In the genomic region with DNA sequence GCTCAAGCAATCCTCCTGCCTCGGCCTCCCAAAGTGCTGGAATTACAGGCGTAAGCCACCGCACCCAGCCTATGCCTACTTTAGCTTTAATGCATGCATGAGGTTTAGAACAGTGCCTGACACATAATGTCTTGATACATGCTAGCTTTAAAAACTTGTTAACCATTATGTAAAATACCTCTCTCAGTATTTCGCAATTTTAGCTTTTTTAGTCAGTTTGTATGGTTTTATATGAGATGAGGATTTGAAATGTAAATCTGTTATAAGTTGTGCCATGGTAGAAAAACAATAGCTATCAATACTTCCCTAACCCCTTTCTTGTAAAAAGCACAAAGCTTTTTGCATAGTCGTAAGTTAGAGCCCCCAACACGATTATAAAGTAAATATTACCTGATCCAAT, we compare ENCODE assay signal across 31 cellular contexts. TPM values are rescaled to one million over a fixed set of nuclear protein-coding genes. Genes with fewer than 3 reads are reported as not detected.
"Had no signal": no experiment of that assay in that cellular context is flagged by ENCODE, and none has a peak within 500 bp of the region (broad histone marks: within the 10 kb centered on the region; RNA-seq: fewer than 3 reads in every experiment).

No MANE protein-coding gene starts in this region.

- H3K9me3 Mint-ChIP-seq: activated B cell treated with CpG ODN at 0.5 μM for 24 hours; activated CD8-positive, alpha-beta T cell treated with anti-CD3 and anti-CD28 coated beads for 36 hours; activated naive CD4-positive, alpha-beta T cell treated with anti-CD3 and anti-CD28 coated beads, Interleukin-2, amount 10 ng/mL, durations not matched to agents 7 days and 5 days; activated naive CD4-positive, alpha-beta T cell treated with anti-CD3 and anti-CD28 coated beads, Interleukin-2, amount 50 U/mL, for 72 hours; activated T-cell treated with anti-CD3 and anti-CD28 coated beads, Interleukin-2, amount 50 U/mL, for 72 hours; T-helper 2 cell treated with Interferon-gamma antibody and Interleukin-4, amounts not matched to agents 5 μg/mL and 100 μg/mL, for 36 hours had no signal

- H3K27ac Mint-ChIP-seq: activated CD8-positive, alpha-beta T cell treated with anti-CD3 and anti-CD28 coated beads for 36 hours; activated naive CD4-positive, alpha-beta T cell treated with anti-CD3 and anti-CD28 coated beads, Interleukin-2, amount 10 ng/mL, durations not matched to agents 7 days and 5 days; activated naive CD4-positive, alpha-beta T cell treated with anti-CD3 and anti-CD28 coated beads, Interleukin-2, amount 50 U/mL, for 72 hours; activated naive CD8-positive, alpha-beta T cell treated with anti-CD3 and anti-CD28 coated beads, Interleukin-2, amount 10 ng/mL, durations not matched to agents 7 days and 5 days; activated T-cell treated with anti-CD3 and anti-CD28 coated beads, Interleukin-2, amount 50 U/mL, for 72 hours; brain; T-helper 17 cell; T-helper 2 cell treated with Interferon-gamma antibody and Interleukin-4, amounts not matched to agents 5 μg/mL and 100 μg/mL, for 36 hours had no signal

- ATAC-seq: activated CD4-positive, CD25-positive, alpha-beta regulatory T cell treated with anti-CD3 and anti-CD28 coated beads, Interleukin-2, amount 50 U/mL, for 24 hours; activated CD8-positive, alpha-beta T cell treated with anti-CD3 and anti-CD28 coated beads for 36 hours; activated naive CD4-positive, alpha-beta T cell treated with anti-CD3 and anti-CD28 coated beads, Interleukin-2, amount 50 U/mL, for 72 hours; activated T-cell treated with anti-CD3 and anti-CD28 coated beads, Interleukin-2, amount 50 U/mL, for 72 hours; T-helper 17 cell had no signal

- FAIRE-seq: endometrium, frontal cortex had no signal

- H3K36me3 ChIP-seq: ascending aorta, breast epithelium, cardiac muscle cell, colonic mucosa, WERI-Rb-1 had no signal

- H3K27me3 Mint-ChIP-seq: brain had no signal

- H3K4me3 Mint-ChIP-seq: activated B cell treated with CpG ODN at 0.5 μM for 24 hours; activated CD8-positive, alpha-beta T cell treated with anti-CD3 and anti-CD28 coated beads for 36 hours; activated naive CD4-positive, alpha-beta T cell treated with anti-CD3 and anti-CD28 coated beads, Interleukin-2, amount 10 ng/mL, durations not matched to agents 7 days and 5 days; activated naive CD8-positive, alpha-beta T cell treated with anti-CD3 and anti-CD28 coated beads, Interleukin-2, amount 10 ng/mL, durations not matched to agents 7 days and 5 days; activated T-cell treated with anti-CD3 and anti-CD28 coated beads, Interleukin-2, amount 50 U/mL, for 72 hours; brain; T-helper 17 cell; T-helper 2 cell treated with Interferon-gamma antibody and Interleukin-4, amounts not matched to agents 5 μg/mL and 100 μg/mL, for 36 hours had no signal

- H3K4me1 ChIP-seq: ascending aorta, breast epithelium, colonic mucosa had no signal

- H3K36me3 Mint-ChIP-seq: activated naive CD4-positive, alpha-beta T cell treated with anti-CD3 and anti-CD28 coated beads, Interleukin-2, amount 10 ng/mL, durations not matched to agents 7 days and 5 days; activated naive CD4-positive, alpha-beta T cell treated with anti-CD3 and anti-CD28 coated beads, Interleukin-2, amount 50 U/mL, for 72 hours; brain had no signal

- H3K9me3 ChIP-seq: ascending aorta, breast epithelium, colonic mucosa had no signal

- DNase-seq: activated B cell treated with CpG ODN at 0.5 μM for 24 hours; activated CD4-positive, alpha-beta T cell treated with anti-CD3 and anti-CD28 coated beads for 48 hours; activated CD4-positive, alpha-beta T cell treated with anti-CD3 and anti-CD28 coated beads, Interleukin-2, amount 50 U/mL, for 1 hour; activated CD4-positive, alpha-beta T cell treated with anti-CD3 and anti-CD28 coated beads, Interleukin-2, amount 50 U/mL, for 48 hours; activated CD8-positive, alpha-beta memory T cell treated with anti-CD3 and anti-CD28 coated beads for 24 hours; activated CD8-positive, alpha-beta T cell treated with anti-CD3 and anti-CD28 coated beads for 36 hours; activated gamma-delta T cell; activated naive CD4-positive, alpha-beta T cell; activated naive CD4-positive, alpha-beta T cell treated with anti-CD3 and anti-CD28 coated beads, Interleukin-2, amount 10 ng/mL, durations not matched to agents 7 days and 5 days; activated naive CD8-positive, alpha-beta T cell treated with anti-CD3 and anti-CD28 coated beads, Interleukin-2, amount 10 ng/mL, durations not matched to agents 7 days and 5 days; activated T-cell treated with anti-CD3 and anti-CD28 coated beads, Interleukin-2, amount 50 U/mL, for 72 hours; central memory CD4-positive, alpha-beta T cell; cerebellar nuclear complex; colonic mucosa; effector CD8-positive, alpha-beta T cell; foreskin fibroblast; T-helper 1 cell; T-helper 17 cell; T1000 had no signal

- H3K27me3 ChIP-seq: ascending aorta, breast epithelium, cardiac muscle cell, colonic mucosa had no signal

- H3K4me3 ChIP-seq: ascending aorta, breast epithelium, cardiac muscle cell, colonic mucosa had no signal

- H3K4me1 Mint-ChIP-seq: T-helper 17 cell had no signal

- H3K27ac ChIP-seq: ascending aorta, breast epithelium, cardiac muscle cell, colonic mucosa, epithelial cell of prostate, WERI-Rb-1 had no signal

RNA-seq across cellular contexts. Expression of a gene that starts 4.7 kb away (rescaled TPM):
- total RNA-seq: activated B cell treated with CpG ODN at 0.5 μM for 24 hours; activated CD8-positive, alpha-beta T cell treated with anti-CD3 and anti-CD28 coated beads for 36 hours; activated naive CD4-positive, alpha-beta T cell treated with anti-CD3 and anti-CD28 coated beads, Interleukin-2, amount 50 U/mL, for 72 hours; activated naive CD8-positive, alpha-beta T cell treated with anti-CD3 and anti-CD28 coated beads, Interleukin-2, amount 10 ng/mL, durations not matched to agents 7 days and 5 days; activated T-cell treated with anti-CD3 and anti-CD28 coated beads, Interleukin-2, amount 50 U/mL, for 72 hours; ascending aorta; cardiac muscle cell; colonic mucosa; endothelial cell of umbilical vein; T-helper 17 cell had no signal
- polyA plus RNA-seq: cardiac muscle cell, endothelial cell of umbilical vein had no signal
